ENCODE assay signal across 8 cellular contexts in the genomic region with DNA sequence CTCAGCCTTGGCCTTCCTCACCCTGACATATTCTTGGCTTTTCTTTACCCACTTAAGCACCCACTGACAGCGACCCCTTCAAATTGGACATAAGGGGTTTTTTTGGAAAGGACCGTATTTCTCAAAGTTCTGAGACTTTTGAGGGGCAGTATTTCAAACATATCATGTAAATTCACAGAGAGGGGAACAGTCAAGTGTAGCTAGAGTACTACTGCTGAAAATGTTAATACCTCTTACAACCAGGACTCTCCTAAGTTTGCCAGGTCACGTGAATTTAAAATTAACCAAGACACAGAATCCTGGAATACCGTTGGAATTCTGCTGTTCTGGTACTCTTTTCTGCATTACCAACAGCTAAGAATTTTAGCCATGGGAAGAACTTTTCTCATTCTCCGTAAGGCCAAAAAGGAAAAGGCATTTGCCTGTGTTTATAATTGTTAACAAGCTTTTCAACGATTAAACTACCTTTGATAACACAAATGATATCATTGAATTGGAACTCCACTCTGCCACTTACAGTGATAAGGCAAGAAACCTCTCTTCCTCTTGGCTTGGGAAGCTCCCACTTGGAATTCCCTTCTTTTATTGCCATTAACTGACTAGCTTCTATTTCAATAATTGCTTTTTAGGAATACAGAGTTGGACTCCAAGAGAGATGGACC. TPM values are rescaled to one million over a fixed set of nuclear protein-coding genes. Genes with fewer than 3 reads are reported as not detected.
DNase-seq lines count a peak whose midpoint lies in the region; ATAC-seq and TF ChIP-seq lines count a peak whose summit lies in the region.

No MANE protein-coding gene starts in this region.

- H3K27ac Mint-ChIP-seq in progenitor cell of endocrine pancreas = peak overlapping the region; percentile 92

- H2AFZ ChIP-seq in OCI-LY3 (ENCODE audit: low read depth, low read length) = peak overlapping the region; percentile 91

- H4K20me1 ChIP-seq in OCI-LY3 (ENCODE audit: insufficient read depth, low read length) = no peaks in the 10 kb centered on the region

- DNase-seq in EL = peak; percentile 8
- DNase-seq in epithelial cell of proximal tubule (ENCODE audit: low read depth) = no peak
- DNase-seq in progenitor cell of endocrine pancreas (ENCODE audit: low spot score, unreplicated experiment) = no peak
- DNase-seq in KBM-7 = no peak
- no peak for DNase-seq in NCI-H82 (lab: John Stamatoyannopoulos, UW)
- DNase-seq in NCI-H1694 treated with DMSO at 0.1 percent for 48 hours (lab: John Stamatoyannopoulos, UW) = no peak

- peaks cover 4% of the 10 kb centered on the region; the same call in 1 of the 2 replicates for H3K79me2 ChIP-seq in OCI-LY3 (ENCODE audit: low read length)

- peak overlapping the region; percentile 82 for H3K9ac ChIP-seq in OCI-LY3 (ENCODE audit: low read length)

- H3K4me2 ChIP-seq in OCI-LY3 (ENCODE audit: low read length) = peak overlapping the region; percentile 81

- no peaks in the 10 kb centered on the region for H3K27me3 ChIP-seq in OCI-LY3 (ENCODE audit: low read depth, low read length)

- no peak for ATAC-seq in HG02973 (IDR thresholded peaks at IDR 0.05; ENCODE audit: unreplicated experiment)

- H3K4me1 Mint-ChIP-seq in progenitor cell of endocrine pancreas (ENCODE audit: low read depth) = peaks cover 6% of the 10 kb centered on the region

- H3K36me3 ChIP-seq in OCI-LY3 (replicated peaks; ENCODE audit: low read depth, low read length) = peaks cover 30% of the 10 kb centered on the region

- no peaks in the 10 kb centered on the region for H3K36me3 Mint-ChIP-seq in progenitor cell of endocrine pancreas (ENCODE audit: insufficient read depth)

- H3K9me3 ChIP-seq in OCI-LY3 (ENCODE audit: insufficient read depth, low read length) = no peaks in the 10 kb centered on the region

- no peak for TF ChIP-seq CTCF in OCI-LY3 (IDR thresholded peaks at IDR 0.05; ENCODE audit: low read depth, low read length)
- no peak for TF ChIP-seq CTCF in epithelial cell of proximal tubule (conservative IDR thresholded peaks at IDR 0.05; ENCODE audit: low read depth, low read length)
- TF ChIP-seq CTCF in progenitor cell of endocrine pancreas (IDR thresholded peaks at IDR 0.05; ENCODE audit: unreplicated experiment) = no peak

- H3K4me3 ChIP-seq in OCI-LY3 (ENCODE audit: low read length) (peak overlapping the region; percentile 80), epithelial cell of proximal tubule (ENCODE audit: low read depth, low read length) (peak overlapping the region; percentile 72)

- no peaks in the 10 kb centered on the region for H3K27me3 Mint-ChIP-seq in progenitor cell of endocrine pancreas

- in situ Hi-C loops in KBM-7 (cut with MboI; ENCODE audit: low pct_unique_long_range_greater_than_20kb, low sequenced_read_pairs) = no loop called here

- no peaks in the 10 kb centered on the region for H3K9me3 Mint-ChIP-seq in progenitor cell of endocrine pancreas (ENCODE audit: low read depth)

- peak overlapping the region; percentile 83 for H3K27ac ChIP-seq in OCI-LY3 (ENCODE audit: low read length)

- peaks cover 24% of the 10 kb centered on the region for H3K4me1 ChIP-seq in OCI-LY3 (ENCODE audit: low read length)

- H3K4me3 Mint-ChIP-seq in progenitor cell of endocrine pancreas (ENCODE audit: low read depth) = peak overlapping the region; percentile 93

RNA-seq across cellular contexts. Expression of a gene that starts 0.6 kb away (rescaled TPM):
- 28.4 and 41.9 TPM in 2 replicates for total RNA-seq in epithelial cell of proximal tubule
- total RNA-seq in progenitor cell of endocrine pancreas = 10.6 and 10.9 TPM in 2 replicates
